In genomic region chr3:76369170-76369569, GRCh38 we compare ENCODE assay signal across 10 cellular contexts.
DNase-seq lines count a peak whose midpoint lies in the region; TF ChIP-seq lines count a peak whose summit lies in the region.
"Had no signal": no experiment of that assay in that cellular context is flagged by ENCODE, and none has a peak within 500 bp of the region (broad histone marks: within the 10 kb centered on the region; RNA-seq: fewer than 3 reads in every experiment).

No MANE protein-coding gene starts in this region.

- DNase-seq in ELR (ENCODE audit: low read depth), result peak; percentile 68
- peak; percentile 6 for DNase-seq in amniotic stem cell (lab: John Stamatoyannopoulos, UW)
- DNase-seq in NCI-H1694 (lab: John Stamatoyannopoulos, UW), result no peak
- no peak for DNase-seq in SIG-M5 treated with dmso at 0.1 percent for 504 hours (lab: John Stamatoyannopoulos, UW; ENCODE audit: unreplicated experiment)
- no peak for DNase-seq in T-helper 1 cell
- no peak for DNase-seq in NCI-H128 (lab: John Stamatoyannopoulos, UW; ENCODE audit: unreplicated experiment)
- DNase-seq: KG1, psoas muscle had no signal

- no peak overlapping the region for H3K4me3 ChIP-seq in liver (ENCODE audit: low read depth in 1 of 3, low read length in 3 of 3)
- H3K4me3 ChIP-seq: psoas muscle had no signal

- H3K9me3 ChIP-seq in liver (ENCODE audit: control insufficient read depth in 4 of 4, low read length in 3 of 4), result no peaks in the 10 kb centered on the region
- H3K9me3 ChIP-seq: psoas muscle had no signal

- 67% methylated on average over 5 of the region's 5 CpGs for WGBS in liver

- H3K27ac ChIP-seq in liver (ENCODE audit: low read depth in 1 of 2, low read length in 2 of 2), result no peak overlapping the region
- H3K27ac ChIP-seq: psoas muscle had no signal

- no peaks in the 10 kb centered on the region for H3K27me3 ChIP-seq in liver (ENCODE audit: control insufficient read depth in 4 of 4, insufficient read depth in 4 of 4, low read length in 3 of 4)

- TF ChIP-seq CTCF in liver (IDR thresholded peaks at IDR 0.05; ENCODE audit: low read depth, low read length, missing input control), result no peak

- TF ChIP-seq RAD21 in Ishikawa (IDR thresholded peaks at IDR 0.05; ENCODE audit: low read depth) (peak; percentile 21; the same call in 1 of the 2 replicates), liver (IDR thresholded peaks at IDR 0.05) (peak; percentile 7 to 12)

- no peaks in the 10 kb centered on the region for H3K36me3 ChIP-seq in liver (ENCODE audit: control insufficient read depth in 4 of 4, insufficient read depth in 3 of 4, low read depth in 1 of 4, low read length in 3 of 4)

- H3K4me1 ChIP-seq in liver (ENCODE audit: control insufficient read depth in 4 of 4, insufficient read depth in 4 of 4, low read length in 3 of 4), result no peaks in the 10 kb centered on the region
- H3K4me1 ChIP-seq: psoas muscle had no signal

- no peak for TF ChIP-seq EP300 in Ishikawa (IDR thresholded peaks at IDR 0.05; ENCODE audit: borderline replicate concordance)

- H3K9ac ChIP-seq in liver (ENCODE audit: low read depth in 1 of 2, low read length in 2 of 2), result no peak overlapping the region

TF ChIP-seq in Ishikawa, 13 proteins besides CTCF, POLR2A, EP300 and RAD21:
- TF ChIP-seq CEBPB (IDR thresholded peaks at IDR 0.05) (no peak), NFIC (IDR thresholded peaks at IDR 0.05) (no peak), USF1 (IDR thresholded peaks at IDR 0.05) (no peak), CREB1 (IDR thresholded peaks at IDR 0.05; ENCODE audit: low read depth) (no peak), TEAD4 (IDR thresholded peaks at IDR 0.05) (no peak), YY1 (IDR thresholded peaks at IDR 0.05; ENCODE audit: low read depth) (no peak), REST (IDR thresholded peaks at IDR 0.05; ENCODE audit: low read depth) (no peak), ZBTB7A (IDR thresholded peaks at IDR 0.05; ENCODE audit: low read depth) (no peak), TCF12 (IDR thresholded peaks at IDR 0.05; ENCODE audit: low read depth) (no peak), FOXM1 (IDR thresholded peaks at IDR 0.05; ENCODE audit: borderline replicate concordance, low read depth) (no peak), MAX (IDR thresholded peaks at IDR 0.05) (no peak), EGR1 (IDR thresholded peaks at IDR 0.05) (no peak), TAF1 (IDR thresholded peaks at IDR 0.05; ENCODE audit: low read depth) (no peak)

TF ChIP-seq in liver, 16 proteins besides CTCF, POLR2A, EP300 and RAD21:
- TF ChIP-seq MAX (IDR thresholded peaks at IDR 0.05) (no peak), TAF1 (conservative IDR thresholded peaks at IDR 0.05) (no peak), HNF4A (conservative IDR thresholded peaks at IDR 0.05) (no peak), EGR1 (IDR thresholded peaks at IDR 0.05; ENCODE audit: low read depth in 2 of 2) (no peak)

Comparison
In these comparisons a context has a peak if more than half of its experiments do, and no peak if none do; other contexts are left out.
1. DNase-seq: peak in ELR (single experiment) and amniotic stem cell (single experiment); none in NCI-H1694 (single experiment), SIG-M5 treated with dmso at 0.1 percent for 504 hours (single experiment), T-helper 1 cell (0 of 5) and NCI-H128 (single experiment).